In genomic region chr7:105828141-105828540, GRCh38 we compare ENCODE assay signal across 2 cellular contexts.
TF ChIP-seq lines count a peak whose summit lies in the region.

No MANE protein-coding gene starts in this region.

TF ChIP-seq in HepG2, 621 proteins besides CTCF, POLR2A, EP300 and RAD21:
- TF ChIP-seq ZC3H4 (CRISPR knock-in tag; IDR thresholded peaks at IDR 0.05; ENCODE audit: borderline replicate concordance): no peak
- TF ChIP-seq ZNF768 (CRISPR knock-in tag; IDR thresholded peaks at IDR 0.05): peak; percentile 23; the same call in 1 of the 2 replicates
TF ChIP-seq in HepG2: peak in this region for 1.

TF ChIP-seq in IMR-90, 13 proteins besides CTCF, POLR2A, EP300 and RAD21:
- TF ChIP-seq RCOR1 (IDR thresholded peaks at IDR 0.05; ENCODE audit: insufficient replicate concordance, low read length): no peak
- TF ChIP-seq ELK1 (IDR thresholded peaks at IDR 0.05; ENCODE audit: borderline replicate concordance, low read depth, low read length): no peak
- TF ChIP-seq CHD1 (IDR thresholded peaks at IDR 0.05; ENCODE audit: low read depth, low read length): no peak
- no peak for TF ChIP-seq NFE2L2 (IDR thresholded peaks at IDR 0.05; ENCODE audit: low read depth, low read length)
- TF ChIP-seq MXI1 (IDR thresholded peaks at IDR 0.05; ENCODE audit: borderline replicate concordance, low read depth, low read length): no peak
- TF ChIP-seq SMC3 (IDR thresholded peaks at IDR 0.05; ENCODE audit: low read depth, low read length): no peak
- no peak for TF ChIP-seq MAZ (IDR thresholded peaks at IDR 0.05; ENCODE audit: borderline replicate concordance, low read depth, low read length)
- no peak for TF ChIP-seq RFX5 (IDR thresholded peaks at IDR 0.05; ENCODE audit: low read depth, low read length)
- TF ChIP-seq FOS (IDR thresholded peaks at IDR 0.05; ENCODE audit: low read depth, low read length): no peak
- TF ChIP-seq USF2 (IDR thresholded peaks at IDR 0.05; ENCODE audit: low read depth, low read length): no peak
- TF ChIP-seq CEBPB (IDR thresholded peaks at IDR 0.05; ENCODE audit: low read depth, low read length): no peak
- TF ChIP-seq MAFK (IDR thresholded peaks at IDR 0.05; ENCODE audit: low read depth, low read length): no peak
- no peak for TF ChIP-seq BHLHE40 (IDR thresholded peaks at IDR 0.05; ENCODE audit: low read depth, low read length)
